8 cellular contexts compared by ENCODE assay signal in genomic region chr4:109559625-109559982, GRCh38. TPM values are rescaled to one million over a fixed set of nuclear protein-coding genes. Genes with fewer than 3 reads are reported as not detected.
A peak's percentile ranks its signal among the peaks of the same experiment; 100 is the strongest.
DNase-seq lines count a peak whose midpoint lies in the region; ATAC-seq and TF ChIP-seq lines count a peak whose summit lies in the region.

No MANE protein-coding gene starts in this region.

- peak overlapping the region; percentile 27 for H2BK5ac ChIP-seq in IMR-90 (ENCODE audit: low read depth, low read length, poor library complexity, severe bottlenecking)

- peak overlapping the region; percentile 77 for H4K8ac ChIP-seq in IMR-90 (ENCODE audit: low read depth in 2 of 2, low read length in 2 of 2)

- peak overlapping the region; percentile 16 for H3K4ac ChIP-seq in IMR-90 (ENCODE audit: low read depth, low read length)

- BruUV-seq in IMR-90 (replicated peaks; lab: Mats Ljungman, UMichigan), result no TSS peak

- H3K27me3 Mint-ChIP-seq in osteocyte (ENCODE audit: unreplicated experiment), result no peaks in the 10 kb centered on the region

- no peaks in the 10 kb centered on the region for H3K9me3 Mint-ChIP-seq in osteocyte (ENCODE audit: unreplicated experiment)

- no peak overlapping the region; the same call in 1 of the 2 replicates for H3K18ac ChIP-seq in IMR-90 (ENCODE audit: low read depth, low read length)

- H3K4me3 ChIP-seq in IMR-90 (ENCODE audit: insufficient read depth, low read depth, low read length), result peak overlapping the region; percentile 61
- peak overlapping the region; percentile 76 for H3K4me3 ChIP-seq in fibroblast of villous mesenchyme (ENCODE audit: low read depth, low read length)

- H2BK15ac ChIP-seq in IMR-90 (ENCODE audit: low read depth, low read length), result no peak overlapping the region

- dilution Hi-C loops in IMR-90 (cut with HindIII; ENCODE audit: low sequenced_read_pairs, unreplicated experiment), result no loop called here

- H3K9ac ChIP-seq in IMR-90 (ENCODE audit: low read depth, low read length), result peak overlapping the region; percentile 73

- peak overlapping the region; percentile 64 for H3K4me2 ChIP-seq in IMR-90 (ENCODE audit: low read depth, low read length)

- H3K27ac ChIP-seq in IMR-90 (ENCODE audit: insufficient read depth, low read length), result peak overlapping the region; percentile 67

- no peaks in the 10 kb centered on the region; the same call in none of the 2 replicates for H3K4me1 ChIP-seq in IMR-90 (ENCODE audit: control insufficient read depth, insufficient read depth, low read length)

- H2AK9ac ChIP-seq in IMR-90 (replicated peaks; ENCODE audit: low read depth, low read length, poor library complexity), result no peak overlapping the region

- peaks cover 24% of the 10 kb centered on the region for H3K4me1 Mint-ChIP-seq in osteocyte (ENCODE audit: unreplicated experiment)

- no peaks in the 10 kb centered on the region for H4K20me1 ChIP-seq in IMR-90 (ENCODE audit: insufficient read depth, low read length)

- intact Hi-C loops in IMR-90 (cut with micrococcal nuclease), result no loop called here

- no peak overlapping the region for H2BK20ac ChIP-seq in IMR-90 (ENCODE audit: low read depth, low read length)

- H3K36me3 ChIP-seq in IMR-90 (ENCODE audit: control insufficient read depth, insufficient read depth, low read length), result no peaks in the 10 kb centered on the region

- H4K5ac ChIP-seq in IMR-90 (ENCODE audit: low read depth, low read length), result peak overlapping the region; percentile 6; the same call in 1 of the 2 replicates

- H3K27ac Mint-ChIP-seq in osteocyte (ENCODE audit: unreplicated experiment), result peak overlapping the region; percentile 90

- no peak overlapping the region for H2BK120ac ChIP-seq in IMR-90 (ENCODE audit: low read depth, low read length)

- DNase-seq in GM10266 (ENCODE audit: extremely low spot score) (peak; percentile 48), IMR-90 (no peak), fibroblast of villous mesenchyme (ENCODE audit: low read depth) (peak; percentile 61), osteocyte (ENCODE audit: extremely low spot score, unreplicated experiment) (no peak), NCI-H1694 treated with DMSO at 0.1 percent for 48 hours (lab: John Stamatoyannopoulos, UW) (no peak), NCI-H1694 (lab: John Stamatoyannopoulos, UW) (no peak)
- DNase-seq in activated T-cell treated with anti-CD3 and anti-CD28 coated beads, Interleukin-2, amount 50 U/mL, for 1 hour, result peak; percentile 73

- ATAC-seq in GM21786 (IDR thresholded peaks at IDR 0.05; ENCODE audit: unreplicated experiment), result peak; percentile 18
- ATAC-seq in IMR-90 (ENCODE audit: low read depth), result peak; percentile 35

- no peak for TF ChIP-seq POLR2A in IMR-90 (IDR thresholded peaks at IDR 0.05; ENCODE audit: low read depth, low read length)

- H3K9me1 ChIP-seq in IMR-90 (ENCODE audit: insufficient read depth, low read length), result no peaks in the 10 kb centered on the region

- peak overlapping the region; percentile 93 for H2AFZ ChIP-seq in IMR-90 (replicated peaks; ENCODE audit: low read length, poor library complexity)

- H3K79me1 ChIP-seq in IMR-90 (ENCODE audit: low read depth in 1 of 2, low read length in 2 of 2), result peaks cover 5 to 6% of the 10 kb centered on the region in 2 experiments; a peak in 3 of 4 replicates

- H3K56ac ChIP-seq in IMR-90 (ENCODE audit: extremely low read depth, insufficient read depth, low read length), result peak overlapping the region; percentile 8; the same call in 1 of the 2 replicates

- no peak overlapping the region for H2AK5ac ChIP-seq in IMR-90 (ENCODE audit: low read depth, low read length)

- no peaks in the 10 kb centered on the region for H3K9me3 ChIP-seq in IMR-90 (ENCODE audit: control insufficient read depth, insufficient read depth, low read length)

- H3K14ac ChIP-seq in IMR-90 (replicated peaks; ENCODE audit: low read depth, low read length), result 0 out of 2 replicates have a peak overlapping the region, but pooled peaks have one; percentile 11

- 0% methylated on average over 10 of the region's 27 CpGs; no CpG with 5 or more reads in 1 of the 2 experiments for WGBS in IMR-90 (ENCODE audit: extremely low coverage in 2 of 2, insufficient read length in 1 of 2), 2 experiments

- CTCF ChIA-PET in IMR-90 (lab: Yijun Ruan, JAX), result no interaction called here

- POLR2A ChIA-PET in IMR-90 (lab: Charles Lee; ENCODE audit: unreplicated experiment), result no interaction called here

- TF ChIP-seq CTCF in GM10266 (IDR thresholded peaks at IDR 0.05; ENCODE audit: control insufficient read depth, insufficient read depth, low read depth, missing control alignments) (no peak), IMR-90 (conservative IDR thresholded peaks at IDR 0.05; ENCODE audit: low read depth, low read length) (no peak), fibroblast of villous mesenchyme (IDR thresholded peaks at IDR 0.05; ENCODE audit: insufficient read depth, low read depth, low read length) (no peak), osteocyte (IDR thresholded peaks at IDR 0.05) (no peak)

- in situ Hi-C loops in IMR-90 (cut with MboI; ENCODE audit: low sequenced_read_pairs), result no loop called here

- peak overlapping the region; percentile 83 for H3K4me3 Mint-ChIP-seq in osteocyte (ENCODE audit: unreplicated experiment)

- H4K91ac ChIP-seq in IMR-90 (ENCODE audit: insufficient read depth, low read depth, low read length), result peak overlapping the region; percentile 27; the same call in 1 of the 2 replicates

- no peak for TF ChIP-seq RAD21 in IMR-90 (IDR thresholded peaks at IDR 0.05; ENCODE audit: low read length)

- no peaks in the 10 kb centered on the region for H3K36me3 Mint-ChIP-seq in osteocyte (ENCODE audit: unreplicated experiment)

- no peak overlapping the region for H3K23ac ChIP-seq in IMR-90 (ENCODE audit: low read depth, low read length)

- H3K27me3 ChIP-seq in IMR-90 (ENCODE audit: control insufficient read depth, insufficient read depth, low read length), result no peaks in the 10 kb centered on the region

TF ChIP-seq in IMR-90, 13 proteins besides CTCF, POLR2A, EP300 and RAD21:
- TF ChIP-seq ELK1 (IDR thresholded peaks at IDR 0.05; ENCODE audit: borderline replicate concordance, low read depth, low read length) (no peak), CEBPB (IDR thresholded peaks at IDR 0.05; ENCODE audit: low read depth, low read length) (no peak), CHD1 (IDR thresholded peaks at IDR 0.05; ENCODE audit: low read depth, low read length) (no peak)
- TF ChIP-seq, protein P1, sequence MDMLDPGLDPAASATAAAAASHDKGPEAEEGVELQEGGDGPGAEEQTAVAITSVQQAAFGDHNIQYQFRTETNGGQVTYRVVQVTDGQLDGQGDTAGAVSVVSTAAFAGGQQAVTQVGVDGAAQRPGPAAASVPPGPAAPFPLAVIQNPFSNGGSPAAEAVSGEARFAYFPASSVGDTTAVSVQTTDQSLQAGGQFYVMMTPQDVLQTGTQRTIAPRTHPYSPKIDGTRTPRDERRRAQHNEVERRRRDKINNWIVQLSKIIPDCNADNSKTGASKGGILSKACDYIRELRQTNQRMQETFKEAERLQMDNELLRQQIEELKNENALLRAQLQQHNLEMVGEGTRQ (IDR thresholded peaks at IDR 0.05; ENCODE audit: low read depth, low read length), result no peak
TF ChIP-seq in IMR-90: peak in this region for 0.

RNA-seq across cellular contexts. Expression of gene MCUB, which starts 0.4 kb away (rescaled TPM):
- total RNA-seq in IMR-90 (2012; rRNA removed) (20.4 and 21.4 TPM in 2 replicates), fibroblast of villous mesenchyme (8.2 and 10.0 TPM in 2 replicates), osteocyte (14.1 and 14.8 TPM in 2 replicates)
- polyA plus RNA-seq in IMR-90 (2012; rRNA removed), result 18.5 and 22.9 TPM in 2 replicates
- polyA plus RNA-seq in IMR-90 (2012; cell fraction: cytosol; rRNA removed), result 25.4 and 60.0 TPM in 2 replicates
- 24.6 and 28.2 TPM in 2 replicates for polyA plus RNA-seq in IMR-90 (2012; cell fraction: nucleus; rRNA removed; ENCODE audit: low replicate concordance)

Comparison
In these comparisons a context has a peak if more than half of its experiments do, and no peak if none do; other contexts are left out.
1. DNase-seq: peak in GM10266 (single experiment), activated T-cell treated with anti-CD3 and anti-CD28 coated beads, Interleukin-2, amount 50 U/mL, for 1 hour (single experiment) and fibroblast of villous mesenchyme (single experiment); none in IMR-90 (single experiment), osteocyte (single experiment), NCI-H1694 treated with DMSO at 0.1 percent for 48 hours (single experiment) and NCI-H1694 (single experiment).